Comparison of ENCODE assay signal across 8 cellular contexts in genomic region chr16:68237243-68238028, GRCh38. TPM values are rescaled to one million over a fixed set of nuclear protein-coding genes. Genes with fewer than 3 reads are reported as not detected.
DNase-seq lines count a peak whose midpoint lies in the region; ATAC-seq and TF ChIP-seq lines count a peak whose summit lies in the region.

No MANE protein-coding gene starts in this region.

- H3K36me3 Mint-ChIP-seq in WTC11: peaks cover 5% of the 10 kb centered on the region; the same call in 1 of the 2 replicates

- H3K27me3 Mint-ChIP-seq in WTC11 (ENCODE audit: low read depth): peaks cover 14% of the 10 kb centered on the region

- peak overlapping the region; percentile 94 for H3K4me3 Mint-ChIP-seq in WTC11

- H3K4me3 ChIP-seq in cardiac fibroblast (replicated peaks in 1 of 2; ENCODE audit: low read depth in 2 of 2, low read length in 2 of 2) (peak overlapping the region; percentile 53 to 61), skin epidermis (peak overlapping the region; percentile 43 to 67 (median 50))

- POLR2A ChIA-PET in WTC11 (lab: Charles Lee): interaction anchor here (0.5 to 4.2 kb wide), 8 partner anchors 9 to 346 kb away, joined by 3 to 39 read pairs (median 4); partner anchors contain the start of genes NFATC3 and SLC7A6

- H3K4me1 Mint-ChIP-seq in WTC11: peaks cover 24% of the 10 kb centered on the region

- H3K9me3 Mint-ChIP-seq in WTC11: no peaks in the 10 kb centered on the region

- peak; percentile 97 for DNase-seq in NCI-H2171 treated with DMSO at 0.1 percent for 48 hours (lab: John Stamatoyannopoulos, UW)
- peak; percentile 99 for DNase-seq in WTC11 (ENCODE audit: low spot score)
- peak; percentile 98 for DNase-seq in cardiac fibroblast (ENCODE audit: low read depth in 2 of 2)
- peak; percentile 92 for DNase-seq in iPS-NIHi11 (ENCODE audit: low spot score)

- peak; percentile 75 for ATAC-seq in GM18861 (IDR thresholded peaks at IDR 0.05; ENCODE audit: unreplicated experiment)
- ATAC-seq in HG03066 (IDR thresholded peaks at IDR 0.05; ENCODE audit: low read depth, unreplicated experiment): peak; percentile 86
- peak; percentile 79 for ATAC-seq in WTC11

- H3K27ac ChIP-seq in 22Rv1 (peak overlapping the region; percentile 100), skin epidermis (peak overlapping the region; percentile 32 to 96 (median 86))

- CTCF ChIA-PET in WTC11 (lab: Charles Lee): interaction anchor here (0.6 to 5.1 kb wide), 8 partner anchors 24 to 294 kb away, joined by 3 to 46 read pairs (median 6); partner anchors contain the start of genes LCAT, NFATC3, PRMT7 and SLC7A6

- H3K27ac Mint-ChIP-seq in WTC11: peak overlapping the region; percentile 98

- no peak for TF ChIP-seq CTCF in 22Rv1 (IDR thresholded peaks at IDR 0.05)
- no peak for TF ChIP-seq CTCF in WTC11 (IDR thresholded peaks at IDR 0.05)
- TF ChIP-seq CTCF in cardiac fibroblast (IDR thresholded peaks at IDR 0.05; ENCODE audit: low read depth, low read length): no peak

TF ChIP-seq in WTC11, 78 proteins besides CTCF, POLR2A, EP300 and RAD21 (continues in another document):
- no peak; the same call in 1 of the 2 replicates for TF ChIP-seq AFF4 (CRISPR knock-in tag; IDR thresholded peaks at IDR 0.05; ENCODE audit: borderline replicate concordance)
- no peak for TF ChIP-seq FOXP4 (CRISPR knock-in tag; IDR thresholded peaks at IDR 0.05)
- no peak for TF ChIP-seq ZNF219 (CRISPR knock-in tag; IDR thresholded peaks at IDR 0.05; ENCODE audit: borderline replicate concordance)
- no peak for TF ChIP-seq MXD4 (CRISPR knock-in tag; IDR thresholded peaks at IDR 0.05; ENCODE audit: borderline replicate concordance)
- no peak for TF ChIP-seq ZNF425 (CRISPR knock-in tag; conservative IDR thresholded peaks at IDR 0.05)
- TF ChIP-seq ZNF263 (CRISPR knock-in tag; IDR thresholded peaks at IDR 0.05; ENCODE audit: low read depth): no peak
- no peak for TF ChIP-seq EMX1 (CRISPR knock-in tag; IDR thresholded peaks at IDR 0.05)
- no peak for TF ChIP-seq MLX (CRISPR knock-in tag; IDR thresholded peaks at IDR 0.05)
- no peak for TF ChIP-seq GRHL2 (CRISPR knock-in tag; IDR thresholded peaks at IDR 0.05; ENCODE audit: insufficient replicate concordance, severe bottlenecking)
- peak; percentile 54; the same call in 1 of the 2 replicates for TF ChIP-seq ZNF416 (CRISPR knock-in tag; IDR thresholded peaks at IDR 0.05)
- TF ChIP-seq SMAD3 (CRISPR knock-in tag; IDR thresholded peaks at IDR 0.05; ENCODE audit: borderline replicate concordance): no peak
- TF ChIP-seq ZNF671 (CRISPR knock-in tag; IDR thresholded peaks at IDR 0.05): no peak
- no peak for TF ChIP-seq NR2C2 (CRISPR knock-in tag; IDR thresholded peaks at IDR 0.05)
- 0 out of 2 replicates have a peak, but pooled peaks have one; percentile 4 for TF ChIP-seq USF2 (CRISPR knock-in tag; IDR thresholded peaks at IDR 0.05)
- TF ChIP-seq ATF1 (CRISPR knock-in tag; IDR thresholded peaks at IDR 0.05): no peak
- no peak; the same call in 1 of the 2 replicates for TF ChIP-seq MYBL2 (CRISPR knock-in tag; IDR thresholded peaks at IDR 0.05)
- TF ChIP-seq RORB (CRISPR knock-in tag; IDR thresholded peaks at IDR 0.05): no peak
- no peak for TF ChIP-seq ERG (CRISPR knock-in tag; IDR thresholded peaks at IDR 0.05)

RNA-seq across cellular contexts. Expression of gene ESRP2, which starts 1.5 kb away (rescaled TPM):
- total RNA-seq in WTC11 (2021): 48.5 to 55.0 TPM (median 49.8 TPM) in 3 replicates

RNA-seq across cellular contexts. Expression of gene PLA2G15, which starts 7.7 kb away (rescaled TPM):
- total RNA-seq in WTC11 (2021): 9.4 to 10.2 TPM (median 9.8 TPM) in 3 replicates

RNA-seq across cellular contexts. Expression of gene SLC7A6, which starts 26.9 kb away (rescaled TPM):
- 27.4 TPM in 3 replicates for total RNA-seq in WTC11 (2021)

Comparison
In these comparisons a context has a peak if more than half of its experiments do, and no peak if none do; other contexts are left out.
1. Peak in every context shown above with its lines: DNase-seq, ATAC-seq, H3K4me3 ChIP-seq and H3K27ac ChIP-seq.